27 cellular contexts compared by ENCODE assay signal in the genomic region with DNA sequence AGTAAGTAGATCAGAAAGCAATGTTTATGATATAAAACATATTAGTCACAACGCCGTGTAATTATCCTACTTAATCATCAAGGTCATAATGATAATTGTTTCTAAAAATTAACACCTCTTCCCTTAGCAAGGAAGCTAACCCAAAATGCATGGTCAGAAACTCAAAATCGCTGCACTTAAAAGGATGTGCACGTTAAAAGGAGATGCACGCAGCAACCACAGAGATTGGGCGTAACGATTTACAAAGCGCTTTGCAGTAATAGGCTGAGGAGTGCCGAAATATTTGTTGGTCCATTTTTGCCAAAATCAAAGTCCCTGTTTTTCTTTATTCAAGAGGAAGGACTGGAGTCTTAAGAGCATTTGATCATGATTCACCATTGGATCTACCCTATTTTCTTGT.
"Had no signal": no experiment of that assay in that cellular context is flagged by ENCODE, and none has a peak within 500 bp of the region (broad histone marks: within the 10 kb centered on the region; RNA-seq: fewer than 3 reads in every experiment).

No MANE protein-coding gene starts in this region.

- H3K36me3 Mint-ChIP-seq: mesothelial cell of epicardium; naive B cell; stimulated activated memory B cell treated with anti-CD40 and anti-IgM and Interleukin-4, amounts not matched to agents 10 μg/mL and 1 μg/mL and 100 μg/mL, for 72 hours had no signal

- H3K27me3 Mint-ChIP-seq: central memory CD8-positive, alpha-beta T cell; naive B cell; stimulated activated memory B cell treated with anti-CD40 and anti-IgM and Interleukin-4, amounts not matched to agents 10 μg/mL and 1 μg/mL and 100 μg/mL, for 72 hours had no signal

- H3K4me3 ChIP-seq: esophagus squamous epithelium, heart right ventricle, psoas muscle, smooth muscle cell, tibial nerve had no signal

- H3K36me3 ChIP-seq: esophagus squamous epithelium, heart right ventricle, tibial nerve had no signal

- H3K9me3 ChIP-seq: esophagus squamous epithelium, heart right ventricle, psoas muscle, tibial nerve had no signal

- H3K9ac ChIP-seq: parathyroid adenoma had no signal

- H3K27ac Mint-ChIP-seq: activated T-helper 17 cell treated with anti-CD3 and anti-CD28 coated beads, Interleukin-2, amount 50 U/mL, for 72 hours; mesothelial cell of epicardium; stimulated activated memory B cell treated with anti-CD40 and anti-IgM and Interleukin-4, amounts not matched to agents 10 μg/mL and 1 μg/mL and 100 μg/mL, for 72 hours had no signal

- H3K4me1 ChIP-seq: parathyroid adenoma, psoas muscle had no signal

- H3K4me1 Mint-ChIP-seq: mesothelial cell of epicardium; naive B cell; neural crest cell; stimulated activated memory B cell treated with anti-CD40 and anti-IgM and Interleukin-4, amounts not matched to agents 10 μg/mL and 1 μg/mL and 100 μg/mL, for 72 hours had no signal

- H3K27ac ChIP-seq: epithelial cell of prostate, esophagus squamous epithelium, heart right ventricle, parathyroid adenoma, psoas muscle, tibial nerve, VCaP had no signal

- ATAC-seq: activated T-helper 17 cell treated with anti-CD3 and anti-CD28 coated beads, Interleukin-2, amount 50 U/mL, for 72 hours; heart right ventricle; psoas muscle; stimulated activated memory B cell treated with anti-CD40 and anti-IgM and Interleukin-4, amounts not matched to agents 10 μg/mL and 1 μg/mL and 100 μg/mL, for 72 hours had no signal

- H3K79me2 ChIP-seq: parathyroid adenoma had no signal

- H3K4me3 Mint-ChIP-seq: activated T-helper 17 cell treated with anti-CD3 and anti-CD28 coated beads, Interleukin-2, amount 50 U/mL, for 72 hours; central memory CD8-positive, alpha-beta T cell; mesothelial cell of epicardium; neural crest cell; stimulated activated memory B cell treated with anti-CD40 and anti-IgM and Interleukin-4, amounts not matched to agents 10 μg/mL and 1 μg/mL and 100 μg/mL, for 72 hours had no signal

- H2AFZ ChIP-seq: parathyroid adenoma had no signal

- H3K4me2 ChIP-seq: smooth muscle cell had no signal

- H3K27me3 ChIP-seq: esophagus squamous epithelium, tibial nerve had no signal

- H3K9me3 Mint-ChIP-seq: activated T-helper 17 cell treated with anti-CD3 and anti-CD28 coated beads, Interleukin-2, amount 50 U/mL, for 72 hours; mesothelial cell of epicardium; neural crest cell had no signal

- DNase-seq: activated CD4-positive, alpha-beta T cell treated with anti-CD3 and anti-CD28 coated beads, Interleukin-2, amount 50 U/mL, for 1 hour; activated CD8-positive, alpha-beta memory T cell treated with anti-CD3 and anti-CD28 coated beads, Interleukin-2, amount 50 U/mL, for 4 hours; activated gamma-delta T cell treated with Interleukin-2 at 50 U/mL for 16 hours; activated T-cell treated with anti-CD3 and anti-CD28 coated beads, Interleukin-2, amount 50 U/mL, for 1 hour; anterior cingulate cortex; dermis blood vessel endothelial cell; effector CD8-positive, alpha-beta T cell; esophagus squamous epithelium; foreskin melanocyte; heart right ventricle; naive B cell; nucleus accumbens; psoas muscle; stimulated activated CD4-positive, alpha-beta T cell treated with anti-CD3 and anti-CD28 coated beads, Interleukin-1b, Interleukin-23, amount 100 ng/mL, for 48 hours; stimulated activated CD4-positive, alpha-beta T cell treated with anti-CD3 and anti-CD28 coated beads, Interleukin-4, amount 100 ng/mL, for 4 hours; stimulated activated CD8-positive, alpha-beta memory T cell treated with anti-CD3 and anti-CD28 coated beads, Interleukin-4, amount 100 ng/mL, for 48 hours; T-helper 9 cell had no signal
